In genomic region chr21:46626536-46627302, GRCh38 we compare ENCODE assay signal across 25 cellular contexts. TPM values are rescaled to one million over a fixed set of nuclear protein-coding genes. Genes with fewer than 3 reads are reported as not detected.
A peak's percentile ranks its signal among the peaks of the same experiment; 100 is the strongest.
DNase-seq lines count a peak whose midpoint lies in the region; ATAC-seq and TF ChIP-seq lines count a peak whose summit lies in the region.
"Had no signal": no experiment of that assay in that cellular context is flagged by ENCODE, and none has a peak within 500 bp of the region (broad histone marks: within the 10 kb centered on the region; RNA-seq: fewer than 3 reads in every experiment).

No MANE protein-coding gene starts in this region.

- no peak overlapping the region for H3K4me3 ChIP-seq in CD8-positive, alpha-beta memory T cell (ENCODE audit: low read length)
- H3K4me3 ChIP-seq in neural progenitor cell (no peak overlapping the region), right cardiac atrium (ENCODE audit: low read length) (no peak overlapping the region)
- H3K4me3 ChIP-seq: MG63, prostate gland, thoracic aorta had no signal

- POLR2A ChIA-PET in CD8-positive, alpha-beta memory T cell (lab: Charles Lee), result interaction anchor here (0.5 to 0.7 kb wide), 2 partner anchors 8 to 15 kb away, joined by 3 to 4 read pairs; partner anchors contain the start of gene PRMT2
- POLR2A ChIA-PET in activated naive CD8-positive, alpha-beta T cell treated with anti-CD3 and anti-CD28 coated beads, Interleukin-2, amount 10 ng/mL, durations not matched to agents 7 days and 5 days (lab: Charles Lee), result interaction anchor here (0.8 to 1.6 kb wide), 6 partner anchors 8 to 74 kb away, joined by 3 to 19 read pairs (median 3); partner anchors contain the start of gene PRMT2

- H3K9me3 Mint-ChIP-seq in CD8-positive, alpha-beta memory T cell, result peaks cover 3 to 13% (median 11%) of the 10 kb centered on the region in 5 donors
- H3K9me3 Mint-ChIP-seq in activated naive CD8-positive, alpha-beta T cell treated with anti-CD3 and anti-CD28 coated beads, Interleukin-2, amount 10 ng/mL, durations not matched to agents 7 days and 5 days, result peaks cover 3% of the 10 kb centered on the region
- peaks cover 35% of the 10 kb centered on the region for H3K9me3 Mint-ChIP-seq in neural progenitor cell
- H3K9me3 Mint-ChIP-seq: natural killer cell treated with Interleukin-12 subunit alpha and Interleukin-12 subunit beta and Interleukin-15 and Interleukin-18, amount 100 ng/mL, for 72 hours had no signal

- H4K20me1 ChIP-seq in neural progenitor cell (ENCODE audit: low read depth), result no peaks in the 10 kb centered on the region

- no peak for TF ChIP-seq CTCF in neural progenitor cell (IDR thresholded peaks at IDR 0.05)

- H3K9ac ChIP-seq in neural progenitor cell, result no peak overlapping the region

- H3K27me3 Mint-ChIP-seq in CD8-positive, alpha-beta memory T cell, result peaks cover 3 to 10% of the 10 kb centered on the region in 2 donors
- H3K27me3 Mint-ChIP-seq in activated naive CD8-positive, alpha-beta T cell treated with anti-CD3 and anti-CD28 coated beads, Interleukin-2, amount 10 ng/mL, durations not matched to agents 7 days and 5 days, result no peaks in the 10 kb centered on the region
- H3K27me3 Mint-ChIP-seq in neural progenitor cell (ENCODE audit: insufficient read depth, low read depth), result peaks cover 21% of the 10 kb centered on the region
- H3K27me3 Mint-ChIP-seq: natural killer cell treated with Interleukin-12 subunit alpha and Interleukin-12 subunit beta and Interleukin-15 and Interleukin-18, amount 100 ng/mL, for 72 hours had no signal

- H3K27ac ChIP-seq in CD8-positive, alpha-beta memory T cell (ENCODE audit: low read depth, low read length), result no peak overlapping the region
- H3K27ac ChIP-seq in neural progenitor cell (no peak overlapping the region), right cardiac atrium (ENCODE audit: low read length) (no peak overlapping the region)
- H3K27ac ChIP-seq: foreskin keratinocyte, prostate gland, thoracic aorta had no signal

- peak overlapping the region; percentile 8 to 61 (median 41) for H3K4me3 Mint-ChIP-seq in CD8-positive, alpha-beta memory T cell
- H3K4me3 Mint-ChIP-seq in activated naive CD8-positive, alpha-beta T cell treated with anti-CD3 and anti-CD28 coated beads, Interleukin-2, amount 10 ng/mL, durations not matched to agents 7 days and 5 days, result peak overlapping the region; percentile 23
- no peak overlapping the region for H3K4me3 Mint-ChIP-seq in neural progenitor cell
- H3K4me3 Mint-ChIP-seq: memory B cell; natural killer cell treated with Interleukin-12 subunit alpha and Interleukin-12 subunit beta and Interleukin-15 and Interleukin-18, amount 100 ng/mL, for 72 hours had no signal

- peaks cover 66% of the 10 kb centered on the region for H3K4me1 ChIP-seq in CD8-positive, alpha-beta memory T cell (ENCODE audit: insufficient read depth, low read length)
- H3K4me1 ChIP-seq in neural progenitor cell (peaks cover 17% of the 10 kb centered on the region), right cardiac atrium (ENCODE audit: control insufficient read depth, insufficient read depth, low read length) (no peaks in the 10 kb centered on the region)
- H3K4me1 ChIP-seq: foreskin keratinocyte, prostate gland had no signal

- H3F3A ChIP-seq in neural progenitor cell (ENCODE audit: low read depth), result peaks cover 18% of the 10 kb centered on the region

- peak overlapping the region; percentile 47 to 95 (median 89) for H3K27ac Mint-ChIP-seq in CD8-positive, alpha-beta memory T cell
- peak overlapping the region; percentile 11 for H3K27ac Mint-ChIP-seq in activated naive CD8-positive, alpha-beta T cell treated with anti-CD3 and anti-CD28 coated beads, Interleukin-2, amount 10 ng/mL, durations not matched to agents 7 days and 5 days
- H3K27ac Mint-ChIP-seq in neural progenitor cell, result peak overlapping the region; percentile 88
- H3K27ac Mint-ChIP-seq: memory B cell; natural killer cell treated with Interleukin-12 subunit alpha and Interleukin-12 subunit beta and Interleukin-15 and Interleukin-18, amount 100 ng/mL, for 72 hours had no signal

- H3K36me3 Mint-ChIP-seq in CD8-positive, alpha-beta memory T cell, result peaks cover 0 to 17% (median 0%) of the 10 kb centered on the region in 3 donors
- peaks cover 1% of the 10 kb centered on the region for H3K36me3 Mint-ChIP-seq in activated naive CD8-positive, alpha-beta T cell treated with anti-CD3 and anti-CD28 coated beads, Interleukin-2, amount 10 ng/mL, durations not matched to agents 7 days and 5 days
- no peaks in the 10 kb centered on the region for H3K36me3 Mint-ChIP-seq in neural progenitor cell

- H3K79me2 ChIP-seq in neural progenitor cell (ENCODE audit: low read depth), result no peaks in the 10 kb centered on the region

- H3K4me1 Mint-ChIP-seq in CD8-positive, alpha-beta memory T cell, result peaks cover 32 to 56% (median 50%) of the 10 kb centered on the region in 3 donors
- peaks cover 41% of the 10 kb centered on the region for H3K4me1 Mint-ChIP-seq in activated naive CD8-positive, alpha-beta T cell treated with anti-CD3 and anti-CD28 coated beads, Interleukin-2, amount 10 ng/mL, durations not matched to agents 7 days and 5 days
- H3K4me1 Mint-ChIP-seq in neural progenitor cell, result peaks cover 24% of the 10 kb centered on the region
- H3K4me1 Mint-ChIP-seq: memory B cell had no signal

- intact Hi-C loops in right cardiac atrium (cut with DNase I), result no loop called here

- H3K4me2 ChIP-seq in neural progenitor cell, result no peak overlapping the region

- no peaks in the 10 kb centered on the region for H3K27me3 ChIP-seq in CD8-positive, alpha-beta memory T cell (ENCODE audit: insufficient read depth, low read length, poor library complexity, severe bottlenecking)
- H3K27me3 ChIP-seq in neural progenitor cell, result no peaks in the 10 kb centered on the region
- H3K27me3 ChIP-seq in right cardiac atrium (ENCODE audit: control insufficient read depth, insufficient read depth), result no peaks in the 10 kb centered on the region
- H3K27me3 ChIP-seq: MG63 had no signal

- H3K36me3 ChIP-seq in CD8-positive, alpha-beta memory T cell (ENCODE audit: insufficient read depth, low read length), result no peaks in the 10 kb centered on the region
- H3K36me3 ChIP-seq in neural progenitor cell, result no peaks in the 10 kb centered on the region
- H3K36me3 ChIP-seq: MG63, prostate gland, thoracic aorta had no signal

- H3K9me3 ChIP-seq in CD8-positive, alpha-beta memory T cell (ENCODE audit: low read length), result peaks cover 8% of the 10 kb centered on the region
- H3K9me3 ChIP-seq in neural progenitor cell (ENCODE audit: low read depth) (peaks cover 3% of the 10 kb centered on the region), right cardiac atrium (ENCODE audit: control insufficient read depth, low read length) (peaks cover 5% of the 10 kb centered on the region)
- H3K9me3 ChIP-seq: prostate gland had no signal

- 89% methylated on average over 12 of the region's 12 CpGs for WGBS in right cardiac atrium

- CTCF ChIA-PET in CD8-positive, alpha-beta memory T cell (lab: Charles Lee), result interaction anchor here (1.2 kb wide), 1 partner anchor 9 kb away, joined by 6 read pairs; the partner anchor contains the start of gene PRMT2

- ATAC-seq in activated naive CD8-positive, alpha-beta T cell treated with anti-CD3 and anti-CD28 coated beads, Interleukin-2, amount 10 ng/mL, durations not matched to agents 7 days and 5 days (ENCODE audit: low read depth), result no peak
- no peak for ATAC-seq in right cardiac atrium
- ATAC-seq: foreskin keratinocyte; natural killer cell treated with Interleukin-12 subunit alpha and Interleukin-12 subunit beta and Interleukin-15 and Interleukin-18, amount 100 ng/mL, for 72 hours had no signal

- peak; percentile 22 for DNase-seq in activated CD4-positive, alpha-beta T cell treated with anti-CD3 and anti-CD28 coated beads, Interleukin-2, amount 50 U/mL, for 1 hour
- no peak for DNase-seq in activated CD4-positive, alpha-beta T cell treated with anti-CD3 and anti-CD28 coated beads, Interleukin-2, amount 50 U/mL, for 4 hours
- DNase-seq in CD8-positive, alpha-beta memory T cell, result peak in 2 of 5 donors; percentile 45 to 88
- no peak for DNase-seq in activated naive CD8-positive, alpha-beta T cell treated with anti-CD3 and anti-CD28 coated beads, Interleukin-2, amount 10 ng/mL, durations not matched to agents 7 days and 5 days
- DNase-seq in neural progenitor cell (ENCODE audit: low spot score), result no peak
- no peak for DNase-seq in right cardiac atrium
- DNase-seq in OCI-M2 (lab: John Stamatoyannopoulos, UW; ENCODE audit: unreplicated experiment), result no peak
- DNase-seq in NCI-H345 treated with DMSO at 0.1 percent for 48 hours (lab: John Stamatoyannopoulos, UW; ENCODE audit: unreplicated experiment), result no peak
- DNase-seq: activated CD8-positive, alpha-beta memory T cell treated with anti-CD3 and anti-CD28 coated beads for 24 hours; activated gamma-delta T cell; C1 segment of cervical spinal cord; cortex of kidney; DMS53; hypothalamus; kidney glomerular epithelial cell; MG63; NCI-H187 treated with DMSO at 0.1 percent for 48 hours; NCI-H345; NK-92 treated with Interleukin-12 subunit alpha and Interleukin-12 subunit beta, amount 100 ng/mL, for 24 hours; stimulated activated CD8-positive, alpha-beta memory T cell treated with anti-CD3 and anti-CD28 coated beads, Interleukin-4, amount 100 ng/mL, for 48 hours had no signal

- H2AFZ ChIP-seq in neural progenitor cell (replicated peaks), result no peak overlapping the region

RNA-seq across cellular contexts. Expression of gene PRMT2, which starts 8.8 kb away (rescaled TPM):
- total RNA-seq in CD8-positive, alpha-beta memory T cell, result 10 to 100 TPM; 69.8 to 71.6 TPM
- 287 TPM for polyA plus RNA-seq in CD8-positive, alpha-beta memory T cell
- total RNA-seq in activated naive CD8-positive, alpha-beta T cell treated with anti-CD3 and anti-CD28 coated beads, Interleukin-2, amount 10 ng/mL, durations not matched to agents 7 days and 5 days, result 100 to 1,000 TPM; 153 to 157 TPM
- 75.4 and 93.9 TPM in 2 replicates for total RNA-seq in neural progenitor cell (ENCODE audit: low replicate concordance)
- total RNA-seq in right cardiac atrium, result 10 to 100 TPM; 66.7 to 75.6 (median 70.9) TPM
- 42.5 TPM for polyA plus RNA-seq in right cardiac atrium

RNA-seq across cellular contexts. Expression of gene S100B, which starts 21.8 kb away (rescaled TPM):
- 1 to 10 TPM in 1 of 2 experiments, under 1 TPM in 1; 0.91 to 1.4 TPM for total RNA-seq in CD8-positive, alpha-beta memory T cell
- 24.1 TPM for polyA plus RNA-seq in CD8-positive, alpha-beta memory T cell
- total RNA-seq in activated naive CD8-positive, alpha-beta T cell treated with anti-CD3 and anti-CD28 coated beads, Interleukin-2, amount 10 ng/mL, durations not matched to agents 7 days and 5 days, result 10 to 100 TPM; 15.8 to 16.3 TPM
- total RNA-seq in neural progenitor cell (ENCODE audit: low replicate concordance), result 0.60 and 1.0 TPM in 2 replicates
- 10 to 100 TPM in 2 of 4 donors, 1 to 10 TPM in 2; 7.1 to 12.0 (median 9.8) TPM for total RNA-seq in right cardiac atrium
- 36.3 TPM for polyA plus RNA-seq in right cardiac atrium
- total RNA-seq: foreskin keratinocyte; natural killer cell treated with Interleukin-12 subunit alpha and Interleukin-12 subunit beta and Interleukin-15 and Interleukin-18, amount 100 ng/mL, for 72 hours had no signal

Comparison
In these comparisons a context has a peak if more than half of its experiments do, and no peak if none do; other contexts are left out.
1. H3K27ac Mint-ChIP-seq: peak in every context shown above with its lines; median percentile 89 in CD8-positive, alpha-beta memory T cell; 88 in neural progenitor cell; 11 in activated naive CD8-positive, alpha-beta T cell treated with anti-CD3 and anti-CD28 coated beads, Interleukin-2, amount 10 ng/mL, durations not matched to agents 7 days and 5 days.